Comparison of ENCODE assay signal across 26 cellular contexts in genomic region chr5:168117469-168117868, GRCh38.
DNase-seq lines count a peak whose midpoint lies in the region; ATAC-seq, FAIRE-seq and TF ChIP-seq lines count a peak whose summit lies in the region.
"Had no signal": no experiment of that assay in that cellular context is flagged by ENCODE, and none has a peak within 500 bp of the region (broad histone marks: within the 10 kb centered on the region; RNA-seq: fewer than 3 reads in every experiment).

No MANE protein-coding gene starts in this region.

- no peak for TF ChIP-seq POLR2A in A549 (IDR thresholded peaks at IDR 0.05; ENCODE audit: low read length)

- POLR2A ChIA-PET in A549 (lab: Yijun Ruan, JAX), result no interaction called here
- POLR2A ChIA-PET in PC-3 (lab: Charles Lee; ENCODE audit: unreplicated experiment), result no interaction called here
- POLR2A ChIA-PET in A673 (lab: Charles Lee; ENCODE audit: low non-redundant PET), result no interaction called here

- H2AFZ ChIP-seq in DND-41 (ENCODE audit: low read depth, low read length) (0 out of 2 replicates have a peak overlapping the region, but pooled peaks have one; percentile 25), PC-3 (ENCODE audit: low read length) (no peak overlapping the region)

- BruUV-seq in PC-3 (replicated peaks; lab: Mats Ljungman, UMichigan) (no TSS peak), A673 (replicated peaks; lab: Mats Ljungman, UMichigan) (no TSS peak)

- H3K4me3 Mint-ChIP-seq in neural crest cell, result peak overlapping the region; percentile 38
- H3K4me3 Mint-ChIP-seq: CD14-positive monocyte; CD8-positive, alpha-beta memory T cell had no signal

- DNase-seq in A549 (ENCODE audit: low read depth in 1 of 2, low spot score in 1 of 2) (no peak), DND-41 (peak; percentile 8), PC-3 (no peak), neural crest cell (ENCODE audit: low read depth, low spot score) (no peak), A673 (ENCODE audit: low spot score) (no peak), NCI-H1694 (lab: John Stamatoyannopoulos, UW) (no peak)
- DNase-seq: BE2C; CD8-positive, alpha-beta memory T cell; DMS 273 treated with DMSO at 0.1 percent for 48 hours; GOT3; Karpas-422; MV-4-11; NCI-H1105; NCI-H1436 treated with DMSO at 0.1 percent for 48 hours; NCI-H1930; NCI-H446; NCI-H524 treated with DMSO at 0.1 percent for 48 hours; SJCRH30; T-helper 2 cell had no signal

- TF ChIP-seq EP300 in A549 (IDR thresholded peaks at IDR 0.05), result no peak

- no peak for ATAC-seq in A549
- peak; percentile 70 for ATAC-seq in DND-41 (ENCODE audit: insufficient read depth, low read depth)
- ATAC-seq in PC-3, result no peak
- no peak for ATAC-seq in GM21737 (IDR thresholded peaks at IDR 0.05; ENCODE audit: unreplicated experiment)
- ATAC-seq: SK-N-SH treated with all-trans-retinoic acid at 6 μM for 48 hours had no signal

- H3K9me2 ChIP-seq in PC-3 (replicated peaks; ENCODE audit: low read length), result no peaks in the 10 kb centered on the region

- H3K27me3 Mint-ChIP-seq in neural crest cell (ENCODE audit: low read depth), result no peaks in the 10 kb centered on the region
- H3K27me3 Mint-ChIP-seq: CD8-positive, alpha-beta memory T cell had no signal

- H3K4me2 ChIP-seq in A549 (peak overlapping the region; percentile 46; the same call in 2 of the 3 replicates), DND-41 (ENCODE audit: insufficient read depth, low read length) (no peak overlapping the region), PC-3 (ENCODE audit: low read length) (0 out of 2 replicates have a peak overlapping the region, but pooled peaks have one; percentile 1)

- H3K36me3 Mint-ChIP-seq in neural crest cell (ENCODE audit: low read depth), result no peaks in the 10 kb centered on the region
- H3K36me3 Mint-ChIP-seq: CD14-positive monocyte; CD8-positive, alpha-beta memory T cell had no signal

- H3K9me3 Mint-ChIP-seq in neural crest cell, result no peaks in the 10 kb centered on the region

- H4K20me1 ChIP-seq in DND-41 (ENCODE audit: insufficient read depth, low read length) (no peaks in the 10 kb centered on the region), PC-3 (ENCODE audit: low read length) (no peaks in the 10 kb centered on the region)

- H3K9me3 ChIP-seq in A549, result no peaks in the 10 kb centered on the region
- H3K9me3 ChIP-seq in DND-41 (ENCODE audit: insufficient read depth, low read length, severe bottlenecking), result no peaks in the 10 kb centered on the region
- no peaks in the 10 kb centered on the region for H3K9me3 ChIP-seq in PC-3 (ENCODE audit: low read length)
- no peaks in the 10 kb centered on the region for H3K9me3 ChIP-seq in A673 (ENCODE audit: low read depth, low read length, poor library complexity, severe bottlenecking)
- H3K9me3 ChIP-seq: BE2C, HAP-1, SJCRH30 had no signal

- no peak for TF ChIP-seq CTCF in A549 (IDR thresholded peaks at IDR 0.05)
- TF ChIP-seq CTCF in DND-41 (IDR thresholded peaks at IDR 0.05; ENCODE audit: borderline replicate concordance, extremely low read depth, low read length, poor library complexity, severe bottlenecking), result no peak
- TF ChIP-seq CTCF in PC-3 (conservative IDR thresholded peaks at IDR 0.05; ENCODE audit: low read depth, low read length), result no peak
- TF ChIP-seq CTCF in neural crest cell (conservative IDR thresholded peaks at IDR 0.05), result no peak
- no peak for TF ChIP-seq CTCF in A673 (conservative IDR thresholded peaks at IDR 0.05; ENCODE audit: low read depth, low read length)

- H3K4me1 Mint-ChIP-seq in neural crest cell, result peaks cover 62% of the 10 kb centered on the region
- H3K4me1 Mint-ChIP-seq: CD8-positive, alpha-beta memory T cell had no signal

- H3K9ac ChIP-seq in DND-41 (ENCODE audit: low read depth, low read length) (no peak overlapping the region), PC-3 (ENCODE audit: low read length) (no peak overlapping the region)

- H3K36me3 ChIP-seq in DND-41 (ENCODE audit: insufficient read depth, low read length) (no peaks in the 10 kb centered on the region), PC-3 (ENCODE audit: low read depth, low read length) (no peaks in the 10 kb centered on the region), A673 (ENCODE audit: insufficient read depth, low read length, poor library complexity, severe bottlenecking) (no peaks in the 10 kb centered on the region)
- H3K36me3 ChIP-seq: BE2C, HAP-1, SJCRH30 had no signal

- WGBS in A549 (ENCODE audit: missing lambda C conversion rate), result 46% methylated on average over 5 of the region's 5 CpGs

- no peak overlapping the region for H3K27ac Mint-ChIP-seq in neural crest cell (ENCODE audit: unreplicated experiment)
- H3K27ac Mint-ChIP-seq: CD8-positive, alpha-beta memory T cell had no signal

- no peak for FAIRE-seq in A549 (lab: Jason Lieb, UNC)
- FAIRE-seq: A204.1, RCC 7860 had no signal

- H3K79me2 ChIP-seq in DND-41 (ENCODE audit: insufficient read depth, low read length), result no peaks in the 10 kb centered on the region
- no peaks in the 10 kb centered on the region for H3K79me2 ChIP-seq in PC-3 (ENCODE audit: low read length)

- no peak for TF ChIP-seq RAD21 in A549 (conservative IDR thresholded peaks at IDR 0.05 in 1 of 2, IDR thresholded peaks at IDR 0.05 in 1 of 2)

- intact Hi-C loops in PC-3 (cut with micrococcal nuclease) (no loop called here), A673 (cut with micrococcal nuclease; ENCODE audit: unreplicated experiment) (no loop called here)

- H3K4me3 ChIP-seq in A549, result no peak overlapping the region
- H3K4me3 ChIP-seq in DND-41 (ENCODE audit: low read depth in 1 of 2, low read length in 2 of 2), result no peak overlapping the region
- H3K4me3 ChIP-seq in PC-3 (ENCODE audit: low read length), result no peak overlapping the region
- no peak overlapping the region for H3K4me3 ChIP-seq in A673 (ENCODE audit: low read depth, low read length, poor library complexity, severe bottlenecking)
- H3K4me3 ChIP-seq: HAP-1, SJCRH30 had no signal

- H3K4me1 ChIP-seq in A549, result no peaks in the 10 kb centered on the region
- no peaks in the 10 kb centered on the region; the same call in 1 of the 2 replicates for H3K4me1 ChIP-seq in DND-41 (ENCODE audit: insufficient read depth, low read length)
- H3K4me1 ChIP-seq in PC-3 (ENCODE audit: insufficient read depth, low read length), result no peaks in the 10 kb centered on the region
- no peaks in the 10 kb centered on the region for H3K4me1 ChIP-seq in A673 (ENCODE audit: insufficient read depth, low read length, poor library complexity, severe bottlenecking)
- H3K4me1 ChIP-seq: BE2C, SJCRH30 had no signal

- no peaks in the 10 kb centered on the region for H3K27me3 ChIP-seq in DND-41 (ENCODE audit: insufficient read depth, low read length, poor library complexity)
- peaks cover 25% of the 10 kb centered on the region for H3K27me3 ChIP-seq in PC-3 (ENCODE audit: low read length)
- no peaks in the 10 kb centered on the region for H3K27me3 ChIP-seq in A673 (replicated peaks; ENCODE audit: insufficient read depth, low read depth, low read length, poor library complexity)
- H3K27me3 ChIP-seq: BE2C, SJCRH30 had no signal

- H3F3A ChIP-seq in PC-3 (ENCODE audit: low read length, unreplicated experiment), result no peaks in the 10 kb centered on the region

- CTCF ChIA-PET in A549 (lab: Yijun Ruan, JAX) (interaction anchor here (0.6 to 1.0 kb wide), 4 partner anchors 91 to 306 kb away, joined by 3 read pairs; no protein-coding TSS in a partner anchor), PC-3 (lab: Charles Lee) (no interaction called here), A673 (lab: Charles Lee) (no interaction called here)

- H3K27ac ChIP-seq in A549 (no peak overlapping the region), DND-41 (ENCODE audit: low read length) (no peak overlapping the region), PC-3 (ENCODE audit: low read length) (no peak overlapping the region), A673 (ENCODE audit: low read depth, low read length, poor library complexity, severe bottlenecking) (no peak overlapping the region)
- H3K27ac ChIP-seq: HL-60, SJCRH30 had no signal

TF ChIP-seq in A549, 52 proteins besides CTCF, POLR2A, EP300 and RAD21 (continues in another document):
- TF ChIP-seq TP53 (CRISPR knock-in tag; IDR thresholded peaks at IDR 0.05) (no peak), CBX2 (IDR thresholded peaks at IDR 0.05; ENCODE audit: borderline replicate concordance, low read depth) (no peak), ELK1 (IDR thresholded peaks at IDR 0.05; ENCODE audit: low read depth, low read length) (no peak), NR3C1 (IDR thresholded peaks at IDR 0.05) (no peak), HDAC2 (IDR thresholded peaks at IDR 0.05) (no peak), HMGXB4 (CRISPR knock-in tag; IDR thresholded peaks at IDR 0.05; ENCODE audit: borderline replicate concordance) (no peak), ZC3H11A (IDR thresholded peaks at IDR 0.05) (no peak), HOXB5 (CRISPR knock-in tag; IDR thresholded peaks at IDR 0.05) (no peak), MYC (IDR thresholded peaks at IDR 0.05; ENCODE audit: borderline replicate concordance, low read length) (no peak), RNF2 (IDR thresholded peaks at IDR 0.05; ENCODE audit: borderline replicate concordance, low read depth) (no peak), POLR2AphosphoS2 (conservative IDR thresholded peaks at IDR 0.05; ENCODE audit: low read length) (no peak), HEYL (CRISPR knock-in tag; IDR thresholded peaks at IDR 0.05) (no peak), BHLHE40 (IDR thresholded peaks at IDR 0.05; ENCODE audit: low read depth, low read length) (no peak), JUNB (IDR thresholded peaks at IDR 0.05) (no peak), NFE2L2 (conservative IDR thresholded peaks at IDR 0.05; ENCODE audit: low read length) (no peak)
